ENCODE assay signal across 8 cellular contexts in genomic region chr6:39102024-39102820, GRCh38. TPM values are rescaled to one million over a fixed set of nuclear protein-coding genes. Genes with fewer than 3 reads are reported as not detected.
DNase-seq lines count a peak whose midpoint lies in the region; ATAC-seq and TF ChIP-seq lines count a peak whose summit lies in the region.

No MANE protein-coding gene starts in this region.

- CTCF ChIA-PET in PC-3 (lab: Charles Lee), result no interaction called here

- H3K79me2 ChIP-seq in OCI-LY1 (ENCODE audit: insufficient read depth, low read length) (no peaks in the 10 kb centered on the region), PC-3 (ENCODE audit: low read length) (no peaks in the 10 kb centered on the region)

- H3K9me2 ChIP-seq in OCI-LY1 (ENCODE audit: low read depth, low read length) (no peaks in the 10 kb centered on the region), PC-3 (replicated peaks; ENCODE audit: low read length) (no peaks in the 10 kb centered on the region)

- no peak overlapping the region for H3K4me3 Mint-ChIP-seq in CD14-positive monocyte
- peak overlapping the region; percentile 40 for H3K4me3 Mint-ChIP-seq in stimulated activated memory B cell treated with anti-CD40 and anti-IgM and Interleukin-4, amounts not matched to agents 10 μg/mL and 1 μg/mL and 100 μg/mL, for 72 hours

- H3K9me3 ChIP-seq in OCI-LY1 (ENCODE audit: low read length) (no peaks in the 10 kb centered on the region), PC-3 (ENCODE audit: low read length) (no peaks in the 10 kb centered on the region)

- H3K36me3 Mint-ChIP-seq in CD14-positive monocyte, result peaks cover 28% of the 10 kb centered on the region in 2 donors
- peaks cover 30% of the 10 kb centered on the region for H3K36me3 Mint-ChIP-seq in stimulated activated memory B cell treated with anti-CD40 and anti-IgM and Interleukin-4, amounts not matched to agents 10 μg/mL and 1 μg/mL and 100 μg/mL, for 72 hours

- H3K27ac ChIP-seq in OCI-LY1 (ENCODE audit: low read depth, low read length, poor library complexity, severe bottlenecking), result no peak overlapping the region
- no peak overlapping the region for H3K27ac ChIP-seq in PC-3 (ENCODE audit: low read length)

- H3K9me3 Mint-ChIP-seq in CD14-positive monocyte, result peaks cover 0 to 1% (median 0%) of the 10 kb centered on the region in 7 donors
- H3K9me3 Mint-ChIP-seq in stimulated activated memory B cell treated with anti-CD40 and anti-IgM and Interleukin-4, amounts not matched to agents 10 μg/mL and 1 μg/mL and 100 μg/mL, for 72 hours, result no peaks in the 10 kb centered on the region

- peaks cover 8% of the 10 kb centered on the region for H3K4me1 Mint-ChIP-seq in CD14-positive monocyte
- H3K4me1 Mint-ChIP-seq in stimulated activated memory B cell treated with anti-CD40 and anti-IgM and Interleukin-4, amounts not matched to agents 10 μg/mL and 1 μg/mL and 100 μg/mL, for 72 hours, result peaks cover 24% of the 10 kb centered on the region

- no peak overlapping the region for H3K9ac ChIP-seq in OCI-LY1 (ENCODE audit: low read length)
- H3K9ac ChIP-seq in PC-3 (ENCODE audit: low read length), result no peak overlapping the region

- peak; percentile 38 for TF ChIP-seq CTCF in CD14-positive monocyte (IDR thresholded peaks at IDR 0.05)
- peak; percentile 59 for TF ChIP-seq CTCF in OCI-LY1 (IDR thresholded peaks at IDR 0.05; ENCODE audit: low read length)
- no peak for TF ChIP-seq CTCF in PC-3 (conservative IDR thresholded peaks at IDR 0.05; ENCODE audit: low read depth, low read length)

- H3K27ac Mint-ChIP-seq in CD14-positive monocyte, result peak overlapping the region in 1 of 7 donors; percentile 60
- peak overlapping the region; percentile 64 for H3K27ac Mint-ChIP-seq in stimulated activated memory B cell treated with anti-CD40 and anti-IgM and Interleukin-4, amounts not matched to agents 10 μg/mL and 1 μg/mL and 100 μg/mL, for 72 hours

- H3K27me3 Mint-ChIP-seq in CD14-positive monocyte (ENCODE audit: low read depth in 3 of 3), result peaks cover 2 to 9% (median 2%) of the 10 kb centered on the region in 3 donors
- H3K27me3 Mint-ChIP-seq in stimulated activated memory B cell treated with anti-CD40 and anti-IgM and Interleukin-4, amounts not matched to agents 10 μg/mL and 1 μg/mL and 100 μg/mL, for 72 hours, result no peaks in the 10 kb centered on the region

- peaks cover 3% of the 10 kb centered on the region; the same call in 1 of the 2 replicates for H3K36me3 ChIP-seq in OCI-LY1 (ENCODE audit: insufficient read depth, low read length)
- H3K36me3 ChIP-seq in PC-3 (ENCODE audit: low read depth, low read length), result no peaks in the 10 kb centered on the region

- DNase-seq in CD14-positive monocyte (ENCODE audit: low spot score) (no peak), germinal center (ENCODE audit: low spot score) (peak; percentile 56), PC-3 (no peak), NOMO-1 treated with dmso at 0.1 percent for 144 hours (lab: John Stamatoyannopoulos, UW; ENCODE audit: unreplicated experiment) (no peak)

- H3K27me3 ChIP-seq in OCI-LY1 (ENCODE audit: insufficient read depth, low read length) (no peaks in the 10 kb centered on the region), PC-3 (ENCODE audit: low read length) (no peaks in the 10 kb centered on the region)

- H3K4me2 ChIP-seq in OCI-LY1 (ENCODE audit: low read length) (no peak overlapping the region), PC-3 (ENCODE audit: low read length) (no peak overlapping the region)

- H2AFZ ChIP-seq in OCI-LY1 (ENCODE audit: low read length), result no peak overlapping the region
- H2AFZ ChIP-seq in PC-3 (ENCODE audit: low read length), result no peak overlapping the region

- H3K4me1 ChIP-seq in OCI-LY1 (ENCODE audit: insufficient read depth, low read length, severe bottlenecking) (no peaks in the 10 kb centered on the region), PC-3 (ENCODE audit: insufficient read depth, low read length) (no peaks in the 10 kb centered on the region)

- BruUV-seq in PC-3 (replicated peaks; lab: Mats Ljungman, UMichigan), result no TSS peak

- no peaks in the 10 kb centered on the region for H3F3A ChIP-seq in OCI-LY1 (ENCODE audit: insufficient read depth, low read length)
- no peaks in the 10 kb centered on the region for H3F3A ChIP-seq in PC-3 (ENCODE audit: low read length, unreplicated experiment)

- intact Hi-C loops in CD14-positive monocyte (cut with micrococcal nuclease) (no loop called here), PC-3 (cut with micrococcal nuclease) (no loop called here)

- H4K20me1 ChIP-seq in OCI-LY1 (ENCODE audit: insufficient read depth, low read length) (no peaks in the 10 kb centered on the region), PC-3 (ENCODE audit: low read length) (no peaks in the 10 kb centered on the region)

- peak; percentile 67 for ATAC-seq in GM21529 (IDR thresholded peaks at IDR 0.05; ENCODE audit: unreplicated experiment)
- peak; percentile 73 for ATAC-seq in stimulated activated memory B cell treated with anti-CD40 and anti-IgM and Interleukin-4, amounts not matched to agents 10 μg/mL and 1 μg/mL and 100 μg/mL, for 72 hours
- ATAC-seq in PC-3, result no peak
- no peak for ATAC-seq in HG03025 (IDR thresholded peaks at IDR 0.05; ENCODE audit: low FRiP score, unreplicated experiment)

- H3K4me3 ChIP-seq in OCI-LY1 (ENCODE audit: low read depth, low read length, poor library complexity, severe bottlenecking) (no peak overlapping the region), PC-3 (ENCODE audit: low read length) (no peak overlapping the region)

- POLR2A ChIA-PET in PC-3 (lab: Charles Lee; ENCODE audit: unreplicated experiment), result no interaction called here

RNA-seq across cellular contexts. Expression of gene SAYSD1, which starts 12.8 kb away (rescaled TPM):
- polyA plus RNA-seq in CD14-positive monocyte, result 10 to 100 TPM; 12.0 to 15.5 TPM
- 10.9 and 12.2 TPM in 2 replicates for total RNA-seq in PC-3 (2014; rRNA removed)

RNA-seq across cellular contexts. Expression of gene GLP1R, which starts 53.6 kb away (rescaled TPM):
- not detected for polyA plus RNA-seq in CD14-positive monocyte
- total RNA-seq in PC-3 (2014; rRNA removed), result not detected in 2 replicates

Comparison
In these comparisons a context has a peak if more than half of its experiments do, and no peak if none do; other contexts are left out.
1. ATAC-seq: peak in GM21529 (single experiment) and stimulated activated memory B cell treated with anti-CD40 and anti-IgM and Interleukin-4, amounts not matched to agents 10 μg/mL and 1 μg/mL and 100 μg/mL, for 72 hours (single experiment); none in PC-3 (single experiment) and HG03025 (single experiment).